ENCODE assay signal across 1 cellular context in genomic region chr20:63520594-63520938, GRCh38.
TF ChIP-seq lines count a peak whose summit lies in the region.

Gene PPDPF, plus strand, starts transcription at chr20:63520765. Its CDS starts 544 bp downstream, at chr20:63521309.

TF ChIP-seq in GM12878, 131 proteins besides CTCF, POLR2A, EP300 and RAD21 (continued from another document):
- TF ChIP-seq IKZF1 (conservative IDR thresholded peaks at IDR 0.05) (0 out of 2 replicates have a peak, but pooled peaks have one; percentile 10), GABPA (IDR thresholded peaks at IDR 0.05; ENCODE audit: low read depth) (no peak), GATAD2B (conservative IDR thresholded peaks at IDR 0.05; ENCODE audit: low read depth) (no peak), ATF2 (IDR thresholded peaks at IDR 0.05; ENCODE audit: low read length) (no peak), PAX5 (IDR thresholded peaks at IDR 0.05; ENCODE audit: borderline replicate concordance, low read depth, low read length) (no peak), SREBF1 (IDR thresholded peaks at IDR 0.05; ENCODE audit: low read length) (no peak), RUNX3 (IDR thresholded peaks at IDR 0.05; ENCODE audit: low read length) (no peak), SREBF2 (IDR thresholded peaks at IDR 0.05; ENCODE audit: low read length) (no peak), FOXM1 (IDR thresholded peaks at IDR 0.05; ENCODE audit: low read depth, low read length) (no peak), CHD1 (IDR thresholded peaks at IDR 0.05; ENCODE audit: low read depth, low read length) (no peak), CEBPB (IDR thresholded peaks at IDR 0.05; ENCODE audit: borderline replicate concordance in 1 of 2, low read depth in 2 of 2, low read length in 2 of 2) (no peak), ATF7 (IDR thresholded peaks at IDR 0.05; ENCODE audit: low read depth) (no peak), ZBTB33 (IDR thresholded peaks at IDR 0.05) (no peak), YY1 (IDR thresholded peaks at IDR 0.05; ENCODE audit: low read depth, low read length) (no peak; the same call in 1 of the 2 replicates), ELK1 (IDR thresholded peaks at IDR 0.05; ENCODE audit: low read depth, low read length) (no peak), SRF (IDR thresholded peaks at IDR 0.05; ENCODE audit: low read depth in 2 of 2, low read length in 2 of 2) (no peak), STAT3 (IDR thresholded peaks at IDR 0.05; ENCODE audit: low read depth, low read length) (no peak), ESRRA (IDR thresholded peaks at IDR 0.05; ENCODE audit: low read length) (no peak), CEBPZ (IDR thresholded peaks at IDR 0.05; ENCODE audit: low read depth, low read length) (no peak), CUX1 (IDR thresholded peaks at IDR 0.05; ENCODE audit: insufficient replicate concordance, low read depth, low read length) (no peak), MYB (IDR thresholded peaks at IDR 0.05; ENCODE audit: borderline replicate concordance, low read depth, low read length) (no peak), SIN3A (IDR thresholded peaks at IDR 0.05; ENCODE audit: low read depth, low read length) (no peak; the same call in 1 of the 2 replicates), REST (IDR thresholded peaks at IDR 0.05; ENCODE audit: low read depth, low read length) (no peak), CHD4 (IDR thresholded peaks at IDR 0.05) (no peak), SIX5 (IDR thresholded peaks at IDR 0.05; ENCODE audit: low read depth, low read length, severe bottlenecking) (no peak), ZNF24 (IDR thresholded peaks at IDR 0.05) (no peak), SMAD5 (IDR thresholded peaks at IDR 0.05; ENCODE audit: low read depth) (no peak), EED (IDR thresholded peaks at IDR 0.05; ENCODE audit: low read depth) (no peak), PRDM15 (CRISPR knock-in tag; IDR thresholded peaks at IDR 0.05) (no peak), SKIL (IDR thresholded peaks at IDR 0.05; ENCODE audit: low read depth, poor library complexity, severe bottlenecking) (no peak), ETV6 (conservative IDR thresholded peaks at IDR 0.05 in 1 of 2, IDR thresholded peaks at IDR 0.05 in 1 of 2; ENCODE audit: borderline replicate concordance in 1 of 2, low read depth in 1 of 2) (no peak), KDM1A (IDR thresholded peaks at IDR 0.05; ENCODE audit: borderline replicate concordance) (no peak), ASH2L (IDR thresholded peaks at IDR 0.05; ENCODE audit: borderline replicate concordance, low read depth) (no peak), DPF2 (IDR thresholded peaks at IDR 0.05) (no peak), IKZF2 (IDR thresholded peaks at IDR 0.05) (no peak), TARDBP (IDR thresholded peaks at IDR 0.05; ENCODE audit: borderline replicate concordance) (no peak)
